Comparison of ENCODE assay signal across 19 cellular contexts in the genomic region with DNA sequence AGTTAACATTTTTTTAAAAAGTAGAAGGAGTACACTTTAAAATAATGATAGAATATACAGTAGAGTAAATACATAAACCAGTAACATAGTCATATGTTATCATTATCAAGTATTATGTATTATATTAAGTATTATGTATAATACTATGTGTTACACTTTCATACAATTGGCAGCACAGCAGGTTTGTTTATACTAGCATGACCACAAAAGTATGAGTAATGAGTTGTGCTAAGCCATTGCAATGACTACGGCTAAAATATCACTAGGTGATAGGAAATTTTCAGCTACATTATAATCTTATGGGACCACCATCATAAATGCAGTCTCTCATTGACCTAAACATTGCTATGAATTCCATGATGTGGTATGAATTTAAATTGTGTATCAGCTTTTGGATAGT.
A peak's percentile ranks its signal among the peaks of the same experiment; 100 is the strongest.
DNase-seq lines count a peak whose midpoint lies in the region; ATAC-seq and TF ChIP-seq lines count a peak whose summit lies in the region.
"Had no signal": no experiment of that assay in that cellular context is flagged by ENCODE, and none has a peak within 500 bp of the region (broad histone marks: within the 10 kb centered on the region; RNA-seq: fewer than 3 reads in every experiment).

No MANE protein-coding gene starts in this region.

- no peak overlapping the region for H3K9ac ChIP-seq in mammary epithelial cell (ENCODE audit: insufficient read depth, low read length)
- H3K9ac ChIP-seq: BLaER1 treated with 17β-estradiol and CSF1 and Interleukin-3, amounts not matched to agents 10 nM and 100 nM had no signal

- intact Hi-C loops in mammary epithelial cell (cut with micrococcal nuclease) = no loop called here

- TF ChIP-seq CTCF in mammary epithelial cell (conservative IDR thresholded peaks at IDR 0.05 in 1 of 2, IDR thresholded peaks at IDR 0.05 in 1 of 2; ENCODE audit: extremely low read depth in 1 of 2, insufficient read depth in 1 of 2, low read depth in 1 of 2, low read length in 2 of 2) = no peak
- no peak for TF ChIP-seq CTCF in kidney epithelial cell (IDR thresholded peaks at IDR 0.05; ENCODE audit: insufficient read depth, low read length, poor library complexity, severe bottlenecking)

- H3K79me2 ChIP-seq in mammary epithelial cell (ENCODE audit: insufficient read depth, low read length) = no peaks in the 10 kb centered on the region

- no TSS peak for BruUV-seq in mammary epithelial cell (replicated peaks; lab: Mats Ljungman, UMichigan)

- H3K4me3 ChIP-seq in mammary epithelial cell (replicated peaks in 1 of 3; ENCODE audit: insufficient read depth in 1 of 3, low read depth in 2 of 3, low read length in 3 of 3) = no peak overlapping the region
- H3K4me3 ChIP-seq in kidney epithelial cell (ENCODE audit: low read depth, low read length) = no peak overlapping the region
- H3K4me3 ChIP-seq: BLaER1 treated with 17β-estradiol and CSF1 and Interleukin-3, amounts not matched to agents 10 nM and 100 nM; HAP-1; K562; SJCRH30 had no signal

- H4K20me1 ChIP-seq in mammary epithelial cell (ENCODE audit: insufficient read depth, low read length) = no peaks in the 10 kb centered on the region
- H4K20me1 ChIP-seq: BLaER1 treated with 17β-estradiol and CSF1 and Interleukin-3, amounts not matched to agents 10 nM and 100 nM had no signal

- DNase-seq in COR-L47 (lab: John Stamatoyannopoulos, UW) = peak; percentile 6
- peak; percentile 27 for DNase-seq in NCI-H69 (lab: John Stamatoyannopoulos, UW)
- DNase-seq in mammary epithelial cell = peak; percentile 17
- peak; percentile 16 for DNase-seq in kidney epithelial cell (ENCODE audit: low read depth)
- no peak for DNase-seq in mucosa of gallbladder (ENCODE audit: low spot score)
- DNase-seq in G401 (ENCODE audit: low spot score) = no peak
- DNase-seq: CD8-positive, alpha-beta T cell; DMS79; NCI-H1105 treated with DMSO at 0.1 percent for 48 hours; NCI-H1694 treated with DMSO at 0.1 percent for 48 hours; NCI-H2107; NCI-H226; NCI-H524 had no signal

- dilution Hi-C loops in mammary epithelial cell (cut with HindIII; ENCODE audit: low sequenced_read_pairs) = no loop called here

- H3K36me3 ChIP-seq in mammary epithelial cell (ENCODE audit: insufficient read depth, low read length) (no peaks in the 10 kb centered on the region), kidney epithelial cell (ENCODE audit: control insufficient read depth, insufficient read depth, low read length) (no peaks in the 10 kb centered on the region)
- H3K36me3 ChIP-seq: BLaER1 treated with 17β-estradiol and CSF1 and Interleukin-3, amounts not matched to agents 10 nM and 100 nM; HAP-1; SJCRH30 had no signal

- in situ Hi-C loops in mammary epithelial cell (cut with MboI; ENCODE audit: low sequenced_read_pairs in 2 of 2) = no loop called here
- in situ Hi-C loops in G401 (cut with HindIII; ENCODE audit: low sequenced_read_pairs) = no loop called here

- 14% methylated on average over 1 of the region's 1 CpG for WGBS in mammary epithelial cell (ENCODE audit: low coverage, missing lambda C conversion rate)

- no peaks in the 10 kb centered on the region for H3K9me3 ChIP-seq in mammary epithelial cell (replicated peaks; ENCODE audit: insufficient read depth, low read length)
- H3K9me3 ChIP-seq: HAP-1, SJCRH30 had no signal

- H3K4me2 ChIP-seq in mammary epithelial cell (ENCODE audit: insufficient read depth, low read depth, low read length) = no peak overlapping the region
- H3K4me2 ChIP-seq: BLaER1 treated with 17β-estradiol and CSF1 and Interleukin-3, amounts not matched to agents 10 nM and 100 nM had no signal

- CTCF ChIA-PET in mammary epithelial cell (lab: Charles Lee; ENCODE audit: low non-redundant PET) = no interaction called here

- H3K27me3 ChIP-seq in mammary epithelial cell (ENCODE audit: insufficient read depth, low read length) (no peaks in the 10 kb centered on the region), kidney epithelial cell (ENCODE audit: control insufficient read depth, insufficient read depth, low read length) (no peaks in the 10 kb centered on the region)
- H3K27me3 ChIP-seq: BLaER1 treated with 17β-estradiol and CSF1 and Interleukin-3, amounts not matched to agents 10 nM and 100 nM; SJCRH30 had no signal

- no peak overlapping the region for H2AFZ ChIP-seq in mammary epithelial cell (ENCODE audit: low read depth, low read length)

- ATAC-seq in GM19455 (IDR thresholded peaks at IDR 0.05; ENCODE audit: unreplicated experiment) (no peak), GM21515 (IDR thresholded peaks at IDR 0.05; ENCODE audit: unreplicated experiment) (no peak)
- ATAC-seq: CD8-positive, alpha-beta T cell; K562 had no signal

- H3K4me1 ChIP-seq in mammary epithelial cell (ENCODE audit: insufficient read depth, low read length) = no peaks in the 10 kb centered on the region
- H3K4me1 ChIP-seq: HAP-1, SJCRH30 had no signal

- H3K27ac ChIP-seq in mammary epithelial cell (ENCODE audit: insufficient read depth, low read depth, low read length) = no peak overlapping the region
- H3K27ac ChIP-seq: BLaER1 treated with 17β-estradiol and CSF1 and Interleukin-3, amounts not matched to agents 10 nM and 100 nM; SJCRH30 had no signal

Comparison
In these comparisons a context has a peak if more than half of its experiments do, and no peak if none do; other contexts are left out.
1. DNase-seq: peak in COR-L47 (single experiment), NCI-H69 (single experiment), mammary epithelial cell (single experiment) and kidney epithelial cell (single experiment); none in mucosa of gallbladder (single experiment) and G401 (single experiment).